8 cellular contexts compared by ENCODE assay signal in the genomic region with DNA sequence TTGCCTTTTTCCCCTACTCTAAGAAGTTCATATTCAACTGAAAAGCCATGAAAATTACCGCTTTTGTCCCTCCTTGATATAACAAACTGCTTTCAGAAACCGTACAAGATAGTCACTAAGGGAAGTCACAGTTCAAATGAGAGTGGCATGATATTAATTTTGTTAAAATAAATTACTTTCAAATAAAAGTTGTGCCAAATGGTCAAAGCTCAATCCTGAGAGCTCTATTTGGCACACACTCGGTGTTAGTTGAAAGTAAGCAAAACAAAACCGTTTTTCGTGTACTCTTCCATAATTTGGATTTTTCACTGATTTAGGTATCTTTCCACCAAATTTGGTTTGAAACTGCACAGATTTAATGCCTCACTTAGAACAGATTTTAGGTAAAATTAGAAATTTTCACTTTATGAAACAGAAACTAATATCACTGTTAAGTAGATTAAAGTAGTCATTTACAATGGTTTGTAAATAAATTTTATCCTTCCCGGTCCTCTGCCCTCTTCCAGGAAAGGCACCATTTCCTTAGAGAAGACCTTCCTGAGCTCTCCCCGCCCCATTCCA. TPM values are rescaled to one million over a fixed set of nuclear protein-coding genes. Genes with fewer than 3 reads are reported as not detected.
A peak's percentile ranks its signal among the peaks of the same experiment; 100 is the strongest.
DNase-seq lines count a peak whose midpoint lies in the region; ATAC-seq and TF ChIP-seq lines count a peak whose summit lies in the region.

No MANE protein-coding gene starts in this region.

- no peaks in the 10 kb centered on the region for H3K9me3 ChIP-seq in adipocyte (ENCODE audit: control insufficient read depth, low read length)
- no peaks in the 10 kb centered on the region for H3K9me3 ChIP-seq in thoracic aorta

- H3K4me3 ChIP-seq in adipocyte (ENCODE audit: low read length) = peak overlapping the region; percentile 91
- H3K4me3 ChIP-seq in thoracic aorta = peak overlapping the region; percentile 83

- ATAC-seq in thoracic aorta (ENCODE audit: insufficient number of reproducible peaks, low FRiP score, low read depth) (no peak), GM19452 (IDR thresholded peaks at IDR 0.05; ENCODE audit: unreplicated experiment) (no peak)

- H3K27me3 ChIP-seq in adipocyte (replicated peaks; ENCODE audit: control insufficient read depth, insufficient read depth, low read length) = no peaks in the 10 kb centered on the region
- no peaks in the 10 kb centered on the region for H3K27me3 ChIP-seq in thoracic aorta (replicated peaks; ENCODE audit: insufficient read depth)

- H3K4me1 ChIP-seq in adipocyte (ENCODE audit: control insufficient read depth, insufficient read depth, low read length) (peaks cover 22% of the 10 kb centered on the region), thoracic aorta (ENCODE audit: control insufficient read depth in 1 of 2, low read depth in 2 of 2) (peaks cover 24 to 46% of the 10 kb centered on the region in 2 donors)

- peaks cover 3% of the 10 kb centered on the region for H3K27me3 Mint-ChIP-seq in activated CD4-positive, alpha-beta T cell treated with anti-CD3 and anti-CD28 coated beads, Interleukin-2, amount 10 ng/mL, durations not matched to agents 24 days and 14 days

- intact Hi-C loops in activated CD4-positive, alpha-beta T cell treated with anti-CD3 and anti-CD28 coated beads, Interleukin-2, amount 10 ng/mL, durations not matched to agents 24 days and 14 days (cut with micrococcal nuclease) = loop anchor here (5.0 to 10.0 kb wide), 4 partner anchors 288 to 1534 kb away; a partner anchor contains a TSS

- H3K36me3 ChIP-seq in adipocyte (ENCODE audit: control insufficient read depth, insufficient read depth, low read length, severe bottlenecking) (no peaks in the 10 kb centered on the region), thoracic aorta (no peaks in the 10 kb centered on the region)

- H3K27ac ChIP-seq in thoracic aorta = peak overlapping the region; percentile 89 to 98

- H3K27ac Mint-ChIP-seq in activated CD4-positive, alpha-beta T cell treated with anti-CD3 and anti-CD28 coated beads, Interleukin-2, amount 10 ng/mL, durations not matched to agents 24 days and 14 days = peak overlapping the region; percentile 98

- peaks cover 19% of the 10 kb centered on the region for H3K4me1 Mint-ChIP-seq in activated CD4-positive, alpha-beta T cell treated with anti-CD3 and anti-CD28 coated beads, Interleukin-2, amount 10 ng/mL, durations not matched to agents 24 days and 14 days

- H3K9me3 Mint-ChIP-seq in activated CD4-positive, alpha-beta T cell treated with anti-CD3 and anti-CD28 coated beads, Interleukin-2, amount 10 ng/mL, durations not matched to agents 24 days and 14 days = no peaks in the 10 kb centered on the region

- peak overlapping the region; percentile 88 for H3K9ac ChIP-seq in adipocyte (ENCODE audit: low read length)

- peak overlapping the region; percentile 100 for H3K4me3 Mint-ChIP-seq in activated CD4-positive, alpha-beta T cell treated with anti-CD3 and anti-CD28 coated beads, Interleukin-2, amount 10 ng/mL, durations not matched to agents 24 days and 14 days

- no peak for TF ChIP-seq CTCF in thoracic aorta (IDR thresholded peaks at IDR 0.05)

- H3K36me3 Mint-ChIP-seq in activated CD4-positive, alpha-beta T cell treated with anti-CD3 and anti-CD28 coated beads, Interleukin-2, amount 10 ng/mL, durations not matched to agents 24 days and 14 days (ENCODE audit: low read depth) = peaks cover 6% of the 10 kb centered on the region

- no peak for DNase-seq in activated CD4-positive, alpha-beta T cell treated with anti-CD3 and anti-CD28 coated beads, Interleukin-2, amount 10 ng/mL, durations not matched to agents 24 days and 14 days
- DNase-seq in activated CD4-positive, alpha-beta T cell treated with anti-CD3 and anti-CD28 coated beads, Interleukin-2, amount 50 U/mL, for 48 hours = no peak
- DNase-seq in adipocyte (ENCODE audit: low read depth) (peak; percentile 27), left kidney (ENCODE audit: low read depth, low spot score) (peak; percentile 36), thoracic aorta (ENCODE audit: low spot score) (no peak), foreskin melanocyte (no peak), SKM-1 treated with dmso at 0.1 percent for 144 hours (lab: John Stamatoyannopoulos, UW; ENCODE audit: unreplicated experiment) (no peak)

RNA-seq across cellular contexts. Expression of a gene that starts 0.7 kb away (rescaled TPM):
- total RNA-seq in activated CD4-positive, alpha-beta T cell treated with anti-CD3 and anti-CD28 coated beads, Interleukin-2, amount 10 ng/mL, durations not matched to agents 24 days and 14 days = 14.3 and 14.6 TPM in 2 replicates
- 10 to 100 TPM; 14.8 to 32.1 TPM for total RNA-seq in thoracic aorta

Comparison
In these comparisons a context has a peak if more than half of its experiments do, and no peak if none do; other contexts are left out.
1. DNase-seq: peak in adipocyte (single experiment) and left kidney (single experiment); none in activated CD4-positive, alpha-beta T cell treated with anti-CD3 and anti-CD28 coated beads, Interleukin-2, amount 10 ng/mL, durations not matched to agents 24 days and 14 days (single experiment), activated CD4-positive, alpha-beta T cell treated with anti-CD3 and anti-CD28 coated beads, Interleukin-2, amount 50 U/mL, for 48 hours (0 of 2), thoracic aorta (single experiment), foreskin melanocyte (single experiment) and SKM-1 treated with dmso at 0.1 percent for 144 hours (single experiment).